In the genomic region with DNA sequence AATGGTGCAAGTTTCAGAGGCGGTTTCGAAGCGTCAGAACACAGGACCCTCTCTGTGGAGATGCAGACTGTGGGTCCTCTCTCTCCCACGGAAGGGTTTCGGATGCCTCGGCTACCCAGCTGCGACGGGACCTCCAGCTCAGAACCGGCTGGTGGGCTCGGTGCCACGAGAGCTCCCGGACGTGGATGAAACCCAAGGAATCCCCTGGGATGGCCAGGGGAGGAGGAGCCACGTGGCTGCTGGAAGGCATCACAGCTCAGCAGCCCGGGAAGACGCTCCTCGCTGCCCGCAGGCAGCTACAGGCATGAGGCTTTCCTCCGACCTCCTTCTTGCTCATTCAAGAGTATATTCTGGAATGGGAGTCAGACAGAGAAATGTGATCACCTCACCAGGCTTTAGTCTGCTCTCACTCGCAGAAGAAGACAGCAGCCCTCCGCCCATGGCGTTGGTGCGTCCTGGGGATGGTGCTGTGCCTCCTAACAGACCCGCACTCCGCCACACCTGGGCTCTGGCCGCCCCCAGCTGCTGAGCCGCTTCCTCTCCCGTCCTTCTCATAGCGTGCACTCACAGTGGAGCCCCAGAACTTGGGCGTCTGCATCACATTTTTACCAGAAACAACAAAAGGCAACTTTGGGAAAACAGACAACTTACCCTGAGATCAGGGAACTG, we compare ENCODE assay signal across 5 cellular contexts.
"Had no signal": no experiment of that assay in that cellular context is flagged by ENCODE, and none has a peak within 500 bp of the region (broad histone marks: within the 10 kb centered on the region; RNA-seq: fewer than 3 reads in every experiment).

No MANE protein-coding gene starts in this region.

- H3K4me3 ChIP-seq: GM23338, K562 had no signal

- H2AFZ ChIP-seq: GM23338 had no signal

- ATAC-seq: GM23338, K562 had no signal

- H3K4me2 ChIP-seq: GM23338 had no signal

- DNase-seq: H9, HCEC 1CT, IMR-90 had no signal
